ENCODE assay signal across 15 cellular contexts in the genomic region with DNA sequence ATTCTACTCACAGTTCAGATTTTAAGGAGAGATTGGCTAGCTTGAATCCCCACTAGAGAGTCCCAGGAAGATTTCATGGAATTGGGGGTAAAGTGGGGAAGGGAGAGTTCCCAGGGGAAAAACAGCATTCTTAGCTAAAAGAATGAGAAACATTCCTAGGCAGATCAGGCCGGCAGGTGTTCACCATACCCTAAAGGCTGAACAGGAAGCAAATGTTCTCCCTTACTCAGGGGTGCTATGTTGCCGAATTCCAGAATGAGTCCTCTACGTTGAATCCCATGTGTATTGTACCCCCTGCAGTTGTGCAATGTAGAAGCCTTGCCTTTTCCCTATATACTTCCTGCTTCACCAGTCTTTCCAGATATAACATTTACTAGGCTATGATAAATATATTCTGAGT.
A peak's percentile ranks its signal among the peaks of the same experiment; 100 is the strongest.
DNase-seq lines count a peak whose midpoint lies in the region; ATAC-seq and TF ChIP-seq lines count a peak whose summit lies in the region.
"Had no signal": no experiment of that assay in that cellular context is flagged by ENCODE, and none has a peak within 500 bp of the region (broad histone marks: within the 10 kb centered on the region; RNA-seq: fewer than 3 reads in every experiment).

No MANE protein-coding gene starts in this region.

- H3K4me1 Mint-ChIP-seq in neural progenitor cell, result peaks cover 16% of the 10 kb centered on the region
- H3K4me1 Mint-ChIP-seq: CD4-positive, CD25-positive, alpha-beta regulatory T cell had no signal

- DNase-seq in A673 (ENCODE audit: low spot score), result peak; percentile 35
- peak; percentile 11 to 21 for DNase-seq in SJCRH30
- peak; percentile 4 for DNase-seq in epithelial cell of esophagus (ENCODE audit: low read depth)
- DNase-seq in neural progenitor cell (ENCODE audit: low spot score), result no peak
- no peak for DNase-seq in NCI-H524 treated with DMSO at 0.1 percent for 48 hours (lab: John Stamatoyannopoulos, UW)
- DNase-seq in amygdala (lab: John Stamatoyannopoulos, UW), result no peak
- DNase-seq in GM20000 (ENCODE audit: low spot score), result no peak
- DNase-seq: CD4-positive, CD25-positive, alpha-beta regulatory T cell; DMS53; GM23248 had no signal

- ATAC-seq in GM19351 (IDR thresholded peaks at IDR 0.05; ENCODE audit: unreplicated experiment), result no peak
- ATAC-seq: K562 had no signal

- intact Hi-C loops in A673 (cut with micrococcal nuclease; ENCODE audit: unreplicated experiment), result no loop called here

- H3K36me3 Mint-ChIP-seq in neural progenitor cell, result no peaks in the 10 kb centered on the region
- H3K36me3 Mint-ChIP-seq: CD4-positive, CD25-positive, alpha-beta regulatory T cell had no signal

- POLR2A ChIA-PET in A673 (lab: Charles Lee; ENCODE audit: low non-redundant PET), result no interaction called here

- TF ChIP-seq CTCF in A673 (conservative IDR thresholded peaks at IDR 0.05; ENCODE audit: low read depth, low read length), result no peak
- no peak for TF ChIP-seq CTCF in epithelial cell of esophagus (IDR thresholded peaks at IDR 0.05; ENCODE audit: insufficient read depth, low read depth, low read length, missing control alignments)
- no peak for TF ChIP-seq CTCF in neural progenitor cell (IDR thresholded peaks at IDR 0.05)
- no peak for TF ChIP-seq CTCF in GM20000 (IDR thresholded peaks at IDR 0.05; ENCODE audit: extremely low read depth, missing control alignments)

- H2AFZ ChIP-seq in neural progenitor cell (replicated peaks), result no peak overlapping the region
- H2AFZ ChIP-seq: GM23248 had no signal

- BruUV-seq in A673 (replicated peaks; lab: Mats Ljungman, UMichigan), result no TSS peak

- H4K20me1 ChIP-seq in neural progenitor cell (ENCODE audit: low read depth), result no peaks in the 10 kb centered on the region
- H4K20me1 ChIP-seq: BLaER1 treated with 17β-estradiol and CSF1 and Interleukin-3, amounts not matched to agents 10 nM and 100 nM had no signal

- CTCF ChIA-PET in A673 (lab: Charles Lee), result interaction anchor here (1.1 kb wide), 1 partner anchor 31 kb away, joined by 5 read pairs; no protein-coding TSS in a partner anchor

- no peak overlapping the region for H3K4me3 Mint-ChIP-seq in neural progenitor cell
- H3K4me3 Mint-ChIP-seq: CD4-positive, CD25-positive, alpha-beta regulatory T cell had no signal

- H3K9me3 Mint-ChIP-seq in neural progenitor cell, result peaks cover 6% of the 10 kb centered on the region

- H3K9me3 ChIP-seq in A673 (ENCODE audit: low read depth, low read length, poor library complexity, severe bottlenecking), result no peaks in the 10 kb centered on the region
- no peaks in the 10 kb centered on the region for H3K9me3 ChIP-seq in SJCRH30 (replicated peaks)
- no peaks in the 10 kb centered on the region for H3K9me3 ChIP-seq in neural progenitor cell (ENCODE audit: low read depth)
- H3K9me3 ChIP-seq: HAP-1 had no signal

- peaks cover 4% of the 10 kb centered on the region for H3K4me1 ChIP-seq in A673 (ENCODE audit: insufficient read depth, low read length, poor library complexity, severe bottlenecking)
- H3K4me1 ChIP-seq in SJCRH30, result peaks cover 7% of the 10 kb centered on the region
- peaks cover 37% of the 10 kb centered on the region for H3K4me1 ChIP-seq in neural progenitor cell
- H3K4me1 ChIP-seq: BLaER1 treated with 17β-estradiol and CSF1 and Interleukin-3, amounts not matched to agents 10 nM and 100 nM; HAP-1 had no signal

- H3F3A ChIP-seq in neural progenitor cell (ENCODE audit: low read depth), result peaks cover 31% of the 10 kb centered on the region

- H3K79me2 ChIP-seq in neural progenitor cell (ENCODE audit: low read depth), result no peaks in the 10 kb centered on the region

- H3K27ac ChIP-seq in A673 (ENCODE audit: low read depth, low read length, poor library complexity, severe bottlenecking) (no peak overlapping the region), SJCRH30 (no peak overlapping the region), neural progenitor cell (peak overlapping the region; percentile 50)
- H3K27ac ChIP-seq: 22Rv1; BLaER1 treated with 17β-estradiol and CSF1 and Interleukin-3, amounts not matched to agents 10 nM and 100 nM; GM23248 had no signal

- H3K36me3 ChIP-seq in A673 (ENCODE audit: insufficient read depth, low read length, poor library complexity, severe bottlenecking) (no peaks in the 10 kb centered on the region), SJCRH30 (no peaks in the 10 kb centered on the region), neural progenitor cell (no peaks in the 10 kb centered on the region)
- H3K36me3 ChIP-seq: BLaER1 treated with 17β-estradiol and CSF1 and Interleukin-3, amounts not matched to agents 10 nM and 100 nM; HAP-1 had no signal

- no peak overlapping the region for H3K27ac Mint-ChIP-seq in neural progenitor cell
- H3K27ac Mint-ChIP-seq: CD4-positive, CD25-positive, alpha-beta regulatory T cell had no signal

- H3K9ac ChIP-seq in neural progenitor cell, result no peak overlapping the region
- H3K9ac ChIP-seq: BLaER1 treated with 17β-estradiol and CSF1 and Interleukin-3, amounts not matched to agents 10 nM and 100 nM; GM23248 had no signal

- peaks cover 5% of the 10 kb centered on the region for H3K27me3 Mint-ChIP-seq in neural progenitor cell (ENCODE audit: insufficient read depth, low read depth)
- H3K27me3 Mint-ChIP-seq: CD4-positive, CD25-positive, alpha-beta regulatory T cell had no signal

- no peak overlapping the region for H3K4me3 ChIP-seq in A673 (ENCODE audit: low read depth, low read length, poor library complexity, severe bottlenecking)
- no peak overlapping the region for H3K4me3 ChIP-seq in SJCRH30
- no peak overlapping the region for H3K4me3 ChIP-seq in epithelial cell of esophagus (ENCODE audit: low read length)
- no peak overlapping the region for H3K4me3 ChIP-seq in neural progenitor cell
- H3K4me3 ChIP-seq: BLaER1 treated with 17β-estradiol and CSF1 and Interleukin-3, amounts not matched to agents 10 nM and 100 nM; GM23248; HAP-1; K562 had no signal

- H3K4me2 ChIP-seq in neural progenitor cell, result peak overlapping the region; percentile 48
- H3K4me2 ChIP-seq: BLaER1 treated with 17β-estradiol and CSF1 and Interleukin-3, amounts not matched to agents 10 nM and 100 nM had no signal

- H3K27me3 ChIP-seq in A673 (replicated peaks; ENCODE audit: insufficient read depth, low read depth, low read length, poor library complexity) (no peaks in the 10 kb centered on the region), SJCRH30 (no peaks in the 10 kb centered on the region), neural progenitor cell (no peaks in the 10 kb centered on the region)
- H3K27me3 ChIP-seq: BLaER1 treated with 17β-estradiol and CSF1 and Interleukin-3, amounts not matched to agents 10 nM and 100 nM had no signal

Comparison
In these comparisons a context has a peak if more than half of its experiments do, and no peak if none do; other contexts are left out.
1. DNase-seq: peak in A673 (single experiment), SJCRH30 (2 of 2) and epithelial cell of esophagus (single experiment); none in neural progenitor cell (single experiment), NCI-H524 treated with DMSO at 0.1 percent for 48 hours (single experiment), amygdala (0 of 56) and GM20000 (single experiment).